In the genomic region with DNA sequence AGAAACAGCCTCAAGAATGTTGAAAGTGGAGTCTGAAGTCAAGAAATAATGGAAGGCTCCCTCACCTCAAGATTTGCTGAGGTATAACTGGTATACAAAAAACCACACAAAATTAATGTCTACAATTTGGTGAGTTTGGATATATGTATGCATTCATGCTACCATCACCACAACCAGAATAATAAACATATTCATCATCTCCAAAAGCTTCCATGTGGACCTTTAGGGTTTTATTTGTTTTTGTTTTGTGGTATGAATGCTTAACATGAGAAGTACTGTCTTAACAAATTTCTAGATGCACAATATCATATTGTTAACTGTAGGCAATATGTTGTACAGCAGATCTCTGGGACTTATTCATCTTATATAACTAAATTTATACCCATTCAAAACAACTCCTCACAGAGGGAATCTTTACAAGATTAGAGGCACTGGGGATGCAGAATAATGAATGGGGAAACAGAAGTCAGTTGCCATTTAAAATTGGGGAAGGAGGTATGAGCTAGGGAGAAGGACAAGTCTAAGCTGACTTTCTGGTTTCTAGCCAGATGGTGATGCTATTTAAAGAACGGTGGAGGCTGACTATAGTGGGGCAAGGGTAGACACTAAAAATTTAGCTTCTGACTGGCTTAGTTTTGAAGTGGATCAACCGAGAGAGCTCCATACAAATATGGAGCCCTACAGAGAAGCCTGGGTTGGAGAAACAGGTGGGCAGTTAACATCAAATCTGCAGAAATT, we compare ENCODE assay signal across 18 cellular contexts.
DNase-seq lines count a peak whose midpoint lies in the region; ATAC-seq and TF ChIP-seq lines count a peak whose summit lies in the region.
"Had no signal": no experiment of that assay in that cellular context is flagged by ENCODE, and none has a peak within 500 bp of the region (broad histone marks: within the 10 kb centered on the region; RNA-seq: fewer than 3 reads in every experiment).

No MANE protein-coding gene starts in this region.

- peaks cover 23% of the 10 kb centered on the region for H3K4me1 ChIP-seq in MM.1S (ENCODE audit: low read length)
- H3K4me1 ChIP-seq: BE2C had no signal

- peak overlapping the region; percentile 13; the same call in 1 of the 2 replicates for H3K27ac ChIP-seq in MM.1S (ENCODE audit: low read length)

- TF ChIP-seq CTCF in MM.1S (IDR thresholded peaks at IDR 0.05; ENCODE audit: low read length): no peak

- H3K9ac ChIP-seq in MM.1S (ENCODE audit: low read length): no peak overlapping the region
- H3K9ac ChIP-seq: SK-N-SH had no signal

- DNase-seq in ELR (ENCODE audit: low read depth): peak; percentile 11
- no peak for DNase-seq in MM.1S
- DNase-seq in RPMI7951 (ENCODE audit: low read depth): peak; percentile 6
- DNase-seq in pons (ENCODE audit: low spot score): peak; percentile 40
- DNase-seq in effector CD8-positive, alpha-beta T cell (lab: John Stamatoyannopoulos, UW): no peak
- no peak for DNase-seq in SIG-M5 treated with dmso at 0.1 percent for 504 hours (lab: John Stamatoyannopoulos, UW; ENCODE audit: unreplicated experiment)
- DNase-seq: BE2C; CD8-positive, alpha-beta memory T cell; EL; NCI-H1092 treated with DMSO at 0.1 percent for 48 hours; NCI-H1930; NCI-H524 treated with DMSO at 0.1 percent for 48 hours; SK-N-SH; T-helper 17 cell had no signal

- H3K27me3 ChIP-seq in MM.1S (replicated peaks; ENCODE audit: insufficient read depth, low read length): no peaks in the 10 kb centered on the region
- H3K27me3 ChIP-seq: BE2C had no signal

- H3K4me3 ChIP-seq in MM.1S (ENCODE audit: low read length): no peak overlapping the region

- no peaks in the 10 kb centered on the region for H3K36me3 ChIP-seq in MM.1S (replicated peaks; ENCODE audit: insufficient read depth, low read length)
- H3K36me3 ChIP-seq: BE2C had no signal

- no peaks in the 10 kb centered on the region for H3K9me3 ChIP-seq in MM.1S (replicated peaks; ENCODE audit: insufficient read depth, low read length)
- H3K9me3 ChIP-seq: BE2C, SK-N-SH had no signal

- H2AFZ ChIP-seq in MM.1S (ENCODE audit: low read length): no peak overlapping the region

- no peak overlapping the region for H3K4me2 ChIP-seq in MM.1S (ENCODE audit: low read depth, low read length)
- H3K4me2 ChIP-seq: SK-N-SH had no signal

- H4K20me1 ChIP-seq in MM.1S (ENCODE audit: insufficient read depth, low read length): no peaks in the 10 kb centered on the region

- H3K9me2 ChIP-seq in MM.1S (replicated peaks; ENCODE audit: insufficient read depth, low read length): no peaks in the 10 kb centered on the region
- H3K9me2 ChIP-seq: SK-N-SH had no signal

- 0 out of 2 replicates have a peak, but pooled peaks cover 3% of the 10 kb centered on the region for H3F3A ChIP-seq in MM.1S (ENCODE audit: insufficient read depth, low read length)

- ATAC-seq in esophagus mucosa (no peak), HG02981 (IDR thresholded peaks at IDR 0.05; ENCODE audit: unreplicated experiment) (no peak)
- ATAC-seq: HCT116, Right ventricle myocardium inferior, T-helper 17 cell had no signal

- no peaks in the 10 kb centered on the region for H3K79me2 ChIP-seq in MM.1S (ENCODE audit: low read length)

Comparison
In these comparisons a context has a peak if more than half of its experiments do, and no peak if none do; other contexts are left out.
1. DNase-seq: peak in ELR (single experiment), RPMI7951 (single experiment) and pons (single experiment); none in MM.1S (single experiment), effector CD8-positive, alpha-beta T cell (single experiment) and SIG-M5 treated with dmso at 0.1 percent for 504 hours (single experiment).